In the genomic region with DNA sequence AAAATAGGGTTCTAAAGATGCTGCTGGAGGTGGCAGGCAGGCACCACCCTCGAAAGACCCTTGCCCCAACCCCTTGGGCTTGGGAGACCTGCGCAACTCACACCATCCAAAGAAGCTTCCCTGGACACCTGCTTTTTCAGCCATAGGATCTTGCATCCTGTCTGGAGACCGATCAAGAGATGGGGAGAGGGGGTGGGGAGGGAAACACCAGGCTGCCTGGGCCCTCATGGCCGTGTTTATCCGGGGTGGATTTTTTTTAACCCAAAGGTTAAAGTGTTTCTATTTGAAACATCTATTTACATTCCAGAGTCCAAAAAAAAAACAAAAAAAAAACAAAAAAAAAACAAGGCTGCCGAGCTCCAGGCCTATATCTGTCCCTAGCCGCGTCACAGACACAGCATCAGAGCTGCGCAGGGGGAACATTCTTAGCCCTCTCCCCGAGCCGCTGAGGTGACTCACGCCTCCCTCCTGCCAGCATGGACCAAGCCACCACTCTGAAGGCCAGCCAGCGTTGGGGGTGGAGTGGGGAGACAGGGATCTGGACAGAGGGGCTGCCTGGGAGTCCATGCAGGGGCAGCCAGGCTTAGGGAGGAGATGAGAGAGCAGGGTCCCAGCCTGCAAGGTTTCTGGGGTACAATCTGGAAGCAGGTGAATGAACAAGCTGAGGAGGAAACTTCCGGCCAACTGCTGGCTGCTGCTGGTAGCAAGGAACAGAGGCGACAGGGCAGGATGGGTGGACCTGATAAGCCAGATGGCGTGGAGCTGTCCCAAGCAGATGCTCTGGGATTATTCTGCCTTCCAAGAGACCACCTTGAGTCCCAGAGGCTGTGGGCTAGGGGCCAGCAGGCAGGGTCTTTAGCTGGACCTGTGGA, we compare ENCODE assay signal across 1 cellular context.
TF ChIP-seq lines count a peak whose summit lies in the region.

No MANE protein-coding gene starts in this region.

TF ChIP-seq in HepG2, 621 proteins besides CTCF, POLR2A, EP300 and RAD21 (continued from another document and continues in another):
- peak; percentile 98 for TF ChIP-seq PATZ1 (CRISPR knock-in tag; IDR thresholded peaks at IDR 0.05)
- TF ChIP-seq ZNF781 (CRISPR knock-in tag; IDR thresholded peaks at IDR 0.05; ENCODE audit: borderline replicate concordance, not compliant biosample characterization) = peak; percentile 84
- TF ChIP-seq PTBP1 (IDR thresholded peaks at IDR 0.05; ENCODE audit: low read depth, low read length, poor library complexity, severe bottlenecking) = peak; percentile 89
- TF ChIP-seq, protein P1, sequence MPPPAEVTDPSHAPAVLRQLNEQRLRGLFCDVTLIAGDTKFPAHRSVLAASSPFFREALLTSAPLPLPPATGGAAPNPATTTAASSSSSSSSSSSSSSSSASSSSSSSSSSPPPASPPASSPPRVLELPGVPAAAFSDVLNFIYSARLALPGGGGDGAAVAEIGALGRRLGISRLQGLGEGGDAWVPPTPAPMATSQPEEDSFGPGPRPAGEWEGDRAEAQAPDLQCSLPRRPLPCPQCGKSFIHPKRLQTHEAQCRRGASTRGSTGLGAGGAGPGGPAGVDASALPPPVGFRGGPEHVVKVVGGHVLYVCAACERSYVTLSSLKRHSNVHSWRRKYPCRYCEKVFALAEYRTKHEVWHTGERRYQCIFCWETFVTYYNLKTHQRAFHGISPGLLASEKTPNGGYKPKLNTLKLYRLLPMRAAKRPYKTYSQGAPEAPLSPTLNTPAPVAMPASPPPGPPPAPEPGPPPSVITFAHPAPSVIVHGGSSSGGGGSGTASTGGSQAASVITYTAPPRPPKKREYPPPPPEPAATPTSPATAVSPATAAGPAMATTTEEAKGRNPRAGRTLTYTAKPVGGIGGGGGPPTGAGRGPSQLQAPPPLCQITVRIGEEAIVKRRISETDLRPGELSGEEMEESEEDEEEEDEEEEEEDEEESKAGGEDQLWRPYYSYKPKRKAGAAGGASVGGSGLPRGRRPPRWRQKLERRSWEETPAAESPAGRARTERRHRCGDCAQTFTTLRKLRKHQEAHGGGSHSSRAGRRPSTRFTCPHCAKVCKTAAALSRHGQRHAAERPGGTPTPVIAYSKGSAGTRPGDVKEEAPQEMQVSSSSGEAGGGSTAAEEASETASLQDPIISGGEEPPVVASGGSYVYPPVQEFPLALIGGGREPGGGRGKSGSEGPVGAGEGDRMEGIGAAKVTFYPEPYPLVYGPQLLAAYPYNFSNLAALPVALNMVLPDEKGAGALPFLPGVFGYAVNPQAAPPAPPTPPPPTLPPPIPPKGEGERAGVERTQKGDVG (CRISPR knock-in tag; IDR thresholded peaks at IDR 0.05; ENCODE audit: borderline replicate concordance) = 0 out of 2 replicates have a peak, but pooled peaks have one; percentile 21
- peak; percentile 91 for TF ChIP-seq CREB1 (IDR thresholded peaks at IDR 0.05)
- peak; percentile 83 for TF ChIP-seq CREB1 (CRISPR knock-in tag; IDR thresholded peaks at IDR 0.05)
- no peak for TF ChIP-seq JARID2 (CRISPR knock-in tag; IDR thresholded peaks at IDR 0.05; ENCODE audit: insufficient replicate concordance)
- TF ChIP-seq TCF12 (IDR thresholded peaks at IDR 0.05) = no peak
- TF ChIP-seq TCF12 (CRISPR knock-in tag; IDR thresholded peaks at IDR 0.05) = no peak; the same call in 1 of the 2 replicates
- TF ChIP-seq ZNF232 (CRISPR knock-in tag; IDR thresholded peaks at IDR 0.05; ENCODE audit: borderline replicate concordance) = no peak
- TF ChIP-seq KDM5B (CRISPR knock-in tag; IDR thresholded peaks at IDR 0.05; ENCODE audit: borderline replicate concordance) = peak; percentile 61
- peak; percentile 86 for TF ChIP-seq ARNTL (CRISPR knock-in tag; IDR thresholded peaks at IDR 0.05)
- 0 out of 2 replicates have a peak, but pooled peaks have one; percentile 26 for TF ChIP-seq ZNF354B (CRISPR knock-in tag; IDR thresholded peaks at IDR 0.05)
- TF ChIP-seq ZFP91 (CRISPR knock-in tag; IDR thresholded peaks at IDR 0.05; ENCODE audit: borderline replicate concordance) = peak; percentile 90
- TF ChIP-seq, protein P2, sequence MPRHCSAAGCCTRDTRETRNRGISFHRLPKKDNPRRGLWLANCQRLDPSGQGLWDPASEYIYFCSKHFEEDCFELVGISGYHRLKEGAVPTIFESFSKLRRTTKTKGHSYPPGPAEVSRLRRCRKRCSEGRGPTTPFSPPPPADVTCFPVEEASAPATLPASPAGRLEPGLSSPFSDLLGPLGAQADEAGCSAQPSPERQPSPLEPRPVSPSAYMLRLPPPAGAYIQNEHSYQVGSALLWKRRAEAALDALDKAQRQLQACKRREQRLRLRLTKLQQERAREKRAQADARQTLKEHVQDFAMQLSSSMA (CRISPR knock-in tag; IDR thresholded peaks at IDR 0.05) = peak; percentile 84; the same call in 1 of the 2 replicates
- TF ChIP-seq ZNF639 (CRISPR knock-in tag; conservative IDR thresholded peaks at IDR 0.05) = 0 out of 2 replicates have a peak, but pooled peaks have one; percentile 67
- no peak for TF ChIP-seq THAP8 (CRISPR knock-in tag; IDR thresholded peaks at IDR 0.05; ENCODE audit: borderline replicate concordance)
- peak; percentile 84 for TF ChIP-seq NCOA2 (CRISPR knock-in tag; IDR thresholded peaks at IDR 0.05)
- TF ChIP-seq ZSCAN25 (CRISPR knock-in tag; IDR thresholded peaks at IDR 0.05) = peak; percentile 93
- TF ChIP-seq ATF4 (CRISPR knock-in tag; IDR thresholded peaks at IDR 0.05) = peak in 1 of 2 experiments; percentile 49; a peak in 1 of 4 replicates
- peak; percentile 94 for TF ChIP-seq ZNF761 (CRISPR knock-in tag; conservative IDR thresholded peaks at IDR 0.05)
- TF ChIP-seq ZSCAN5A (CRISPR knock-in tag; IDR thresholded peaks at IDR 0.05; ENCODE audit: borderline replicate concordance) = no peak
- TF ChIP-seq ZNF543 (CRISPR knock-in tag; IDR thresholded peaks at IDR 0.05) = peak; percentile 97
- TF ChIP-seq ZNF335 (CRISPR knock-in tag; IDR thresholded peaks at IDR 0.05) = 0 out of 2 replicates have a peak, but pooled peaks have one; percentile 47
- 0 out of 2 replicates have a peak, but pooled peaks have one; percentile 71 for TF ChIP-seq ZNF577 (CRISPR knock-in tag; IDR thresholded peaks at IDR 0.05; ENCODE audit: borderline replicate concordance, low read depth)
- peak; percentile 82; the same call in 1 of the 2 replicates for TF ChIP-seq TGIF2 (CRISPR knock-in tag; IDR thresholded peaks at IDR 0.05)
- TF ChIP-seq AGO1 (IDR thresholded peaks at IDR 0.05; ENCODE audit: low read depth, low read length, poor library complexity, severe bottlenecking) = peak; percentile 47
- TF ChIP-seq ZNF503 (CRISPR knock-in tag; IDR thresholded peaks at IDR 0.05) = peak; percentile 87
- TF ChIP-seq, protein P3, sequence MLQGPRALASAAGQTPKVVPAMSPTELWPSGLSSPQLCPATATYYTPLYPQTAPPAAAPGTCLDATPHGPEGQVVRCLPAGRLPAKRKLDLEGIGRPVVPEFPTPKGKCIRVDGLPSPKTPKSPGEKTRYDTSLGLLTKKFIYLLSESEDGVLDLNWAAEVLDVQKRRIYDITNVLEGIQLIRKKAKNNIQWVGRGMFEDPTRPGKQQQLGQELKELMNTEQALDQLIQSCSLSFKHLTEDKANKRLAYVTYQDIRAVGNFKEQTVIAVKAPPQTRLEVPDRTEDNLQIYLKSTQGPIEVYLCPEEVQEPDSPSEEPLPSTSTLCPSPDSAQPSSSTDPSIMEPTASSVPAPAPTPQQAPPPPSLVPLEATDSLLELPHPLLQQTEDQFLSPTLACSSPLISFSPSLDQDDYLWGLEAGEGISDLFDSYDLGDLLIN (CRISPR knock-in tag; IDR thresholded peaks at IDR 0.05; ENCODE audit: borderline replicate concordance) = peak; percentile 50; the same call in 1 of the 2 replicates
- no peak for TF ChIP-seq ZSCAN31 (CRISPR knock-in tag; IDR thresholded peaks at IDR 0.05; ENCODE audit: low read depth)
- TF ChIP-seq ZZZ3 (CRISPR knock-in tag; IDR thresholded peaks at IDR 0.05; ENCODE audit: borderline replicate concordance) = 0 out of 2 replicates have a peak, but pooled peaks have one; percentile 74
- TF ChIP-seq TARDBP (CRISPR knock-in tag; IDR thresholded peaks at IDR 0.05) = peak; percentile 88
- TF ChIP-seq CHD2 (IDR thresholded peaks at IDR 0.05; ENCODE audit: low read depth, low read length) = no peak; the same call in 1 of the 2 replicates
- TF ChIP-seq ZNF572 (CRISPR knock-in tag; IDR thresholded peaks at IDR 0.05) = peak; percentile 71; the same call in 1 of the 2 replicates
- peak; percentile 93 for TF ChIP-seq ZMYM3 (CRISPR knock-in tag; IDR thresholded peaks at IDR 0.05)
